ENCODE assay signal across 12 cellular contexts in genomic region chr3:61060421-61060861, GRCh38.
"Had no signal": no experiment of that assay in that cellular context is flagged by ENCODE, and none has a peak within 500 bp of the region (broad histone marks: within the 10 kb centered on the region; RNA-seq: fewer than 3 reads in every experiment).

No MANE protein-coding gene starts in this region.

- FAIRE-seq: colon, endometrium had no signal

- H3K27me3 ChIP-seq: adrenal gland, sigmoid colon had no signal

- H3K4me3 ChIP-seq: adrenal gland, sigmoid colon had no signal

- H3K27ac ChIP-seq: adrenal gland, sigmoid colon had no signal

- H3K36me3 ChIP-seq: adrenal gland, sigmoid colon had no signal

- ATAC-seq: stimulated activated effector memory CD8-positive, alpha-beta T cell treated with anti-CD3 and anti-CD28 coated beads, Interleukin-12 subunit alpha, Interleukin-12 subunit beta, amount 100 ng/mL, for 72 hours had no signal

- DNase-seq: activated CD4-positive, alpha-beta T cell treated with anti-CD3 and anti-CD28 coated beads, Interleukin-2, amount 50 U/mL, for 1 hour; activated naive CD4-positive, alpha-beta T cell treated with anti-CD3 and anti-CD28 coated beads, Interleukin-2, amount 50 U/mL, for 16 hours; activated T-cell treated with anti-CD3 and anti-CD28 coated beads, Interleukin-2, amount 50 U/mL, for 24 hours; adrenal gland; caudate nucleus; foreskin fibroblast; sigmoid colon; stimulated activated CD4-positive, alpha-beta T cell treated with anti-CD3 and anti-CD28 coated beads, Interleukin-12 subunit alpha, Interleukin-12 subunit beta, amount 100 ng/mL, for 4 hours; stimulated activated CD4-positive, alpha-beta T cell treated with anti-CD3 and anti-CD28 coated beads, Interleukin-2, amount 100 ng/mL, for 24 hours had no signal

- H3K9me3 ChIP-seq: adrenal gland, sigmoid colon had no signal

- H3K4me1 ChIP-seq: adrenal gland, sigmoid colon had no signal
